ENCODE assay signal across 22 cellular contexts in the genomic region with DNA sequence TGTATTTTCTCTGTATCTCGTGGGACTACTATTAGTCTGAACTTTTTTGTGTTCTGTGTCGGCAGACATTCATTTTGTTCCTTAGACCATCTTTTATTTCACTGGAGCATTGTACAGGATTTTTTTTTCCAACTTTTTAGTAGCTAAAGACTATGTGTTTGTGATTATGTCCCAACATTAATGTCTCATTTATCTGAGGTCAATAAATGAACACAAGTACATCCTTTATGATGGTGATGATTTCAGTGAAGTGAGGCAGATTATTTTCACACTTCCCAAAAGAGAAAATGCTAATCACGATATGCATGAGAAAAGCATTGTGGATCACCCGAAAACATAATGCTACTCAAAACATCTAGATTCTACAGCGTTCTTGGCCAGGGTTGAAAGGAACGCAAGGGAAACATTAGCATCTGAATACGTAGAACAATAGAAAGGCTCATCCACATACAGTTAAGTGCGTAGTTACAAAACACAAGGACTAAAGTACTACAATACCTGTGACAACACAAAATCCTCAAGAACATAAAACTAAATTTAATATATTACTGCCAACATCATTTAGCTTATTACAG.
A peak's percentile ranks its signal among the peaks of the same experiment; 100 is the strongest.
DNase-seq lines count a peak whose midpoint lies in the region; ATAC-seq and TF ChIP-seq lines count a peak whose summit lies in the region.
"Had no signal": no experiment of that assay in that cellular context is flagged by ENCODE, and none has a peak within 500 bp of the region (broad histone marks: within the 10 kb centered on the region; RNA-seq: fewer than 3 reads in every experiment).

No MANE protein-coding gene starts in this region.

- DNase-seq in ELF-1 (ENCODE audit: low read depth, low spot score) (peak; percentile 10), HAP-1 (ENCODE audit: low spot score in 2 of 2) (peak; percentile 61 to 97), WTC11 (ENCODE audit: low spot score) (no peak), iPS-NIHi11 (ENCODE audit: low spot score) (peak; percentile 14), lower lobe of right lung (no peak), GOT3 (lab: John Stamatoyannopoulos, UW) (no peak)
- no peak for DNase-seq in activated CD4-positive, alpha-beta T cell treated with anti-CD3 and anti-CD28 coated beads, Interleukin-2, amount 50 U/mL, for 48 hours
- DNase-seq: Calu3; DMS79 treated with DMSO at 0.1 percent for 48 hours; HFFc6; IMR-90; MM.1S; NCI-H2029 treated with DMSO at 0.1 percent for 48 hours; NCI-H2171; NCI-H226; NCI-H524; NCI-H774; NK-92 treated with Interleukin-12 subunit alpha and Interleukin-12 subunit beta, amount 100 ng/mL, for 24 hours; Right ventricle myocardium superior; RPMI8226; T-cell had no signal

- in situ Hi-C loops in HAP-1 (cut with MboI; ENCODE audit: low sequenced_read_pairs) = no loop called here

- no peak overlapping the region for H3K27ac ChIP-seq in lower lobe of right lung
- H3K27ac ChIP-seq: KMS-11 had no signal

- H3K4me3 ChIP-seq in HAP-1 (no peak overlapping the region), lower lobe of right lung (no peak overlapping the region)

- intact Hi-C loops in lower lobe of right lung (cut with DNase I) = no loop called here

- H3K9me3 ChIP-seq in HAP-1 = no peaks in the 10 kb centered on the region
- H3K9me3 ChIP-seq in lower lobe of right lung = no peaks in the 10 kb centered on the region

- H3K4me1 ChIP-seq in HAP-1 (peaks cover 17% of the 10 kb centered on the region), lower lobe of right lung (no peaks in the 10 kb centered on the region)

- CTCF ChIA-PET in WTC11 (lab: Charles Lee) = no interaction called here

- H3K27me3 ChIP-seq in HAP-1 (ENCODE audit: low read depth) (no peaks in the 10 kb centered on the region), lower lobe of right lung (ENCODE audit: low read depth) (no peaks in the 10 kb centered on the region)

- peaks cover under 1% of the 10 kb centered on the region; the same call in 1 of the 2 replicates for H3K9me3 Mint-ChIP-seq in WTC11

- TF ChIP-seq CTCF in WTC11 (IDR thresholded peaks at IDR 0.05) (no peak), lower lobe of right lung (IDR thresholded peaks at IDR 0.05) (no peak)

- H3K27ac Mint-ChIP-seq in WTC11 = peak overlapping the region; percentile 66
- H3K27ac Mint-ChIP-seq: HFFc6, T-cell had no signal

- H3K4me1 Mint-ChIP-seq in WTC11 = peaks cover 35% of the 10 kb centered on the region
- H3K4me1 Mint-ChIP-seq: T-cell had no signal

- H3K36me3 ChIP-seq in HAP-1 (replicated peaks) = no peaks in the 10 kb centered on the region
- H3K36me3 ChIP-seq in lower lobe of right lung = no peaks in the 10 kb centered on the region

- no peaks in the 10 kb centered on the region for H3K27me3 Mint-ChIP-seq in WTC11 (ENCODE audit: low read depth)
- H3K27me3 Mint-ChIP-seq: T-cell had no signal

- 0 out of 2 replicates have a peak, but pooled peaks cover 2% of the 10 kb centered on the region for H3K36me3 Mint-ChIP-seq in WTC11
- H3K36me3 Mint-ChIP-seq: T-cell had no signal

- POLR2A ChIA-PET in WTC11 (lab: Charles Lee) = no interaction called here

- H3K4me3 Mint-ChIP-seq in WTC11 = peak overlapping the region; percentile 3; the same call in 1 of the 2 replicates
- H3K4me3 Mint-ChIP-seq: HFFc6, T-cell had no signal

- ATAC-seq in WTC11 (peak; percentile 76), lower lobe of right lung (no peak)
- ATAC-seq: T-cell had no signal

TF ChIP-seq in WTC11, 78 proteins besides CTCF, POLR2A, EP300 and RAD21 (continues in another document):
- no peak for TF ChIP-seq SP1 (CRISPR knock-in tag; conservative IDR thresholded peaks at IDR 0.05)
- no peak for TF ChIP-seq SMAD4 (CRISPR knock-in tag; IDR thresholded peaks at IDR 0.05)
- TF ChIP-seq, protein P1, sequence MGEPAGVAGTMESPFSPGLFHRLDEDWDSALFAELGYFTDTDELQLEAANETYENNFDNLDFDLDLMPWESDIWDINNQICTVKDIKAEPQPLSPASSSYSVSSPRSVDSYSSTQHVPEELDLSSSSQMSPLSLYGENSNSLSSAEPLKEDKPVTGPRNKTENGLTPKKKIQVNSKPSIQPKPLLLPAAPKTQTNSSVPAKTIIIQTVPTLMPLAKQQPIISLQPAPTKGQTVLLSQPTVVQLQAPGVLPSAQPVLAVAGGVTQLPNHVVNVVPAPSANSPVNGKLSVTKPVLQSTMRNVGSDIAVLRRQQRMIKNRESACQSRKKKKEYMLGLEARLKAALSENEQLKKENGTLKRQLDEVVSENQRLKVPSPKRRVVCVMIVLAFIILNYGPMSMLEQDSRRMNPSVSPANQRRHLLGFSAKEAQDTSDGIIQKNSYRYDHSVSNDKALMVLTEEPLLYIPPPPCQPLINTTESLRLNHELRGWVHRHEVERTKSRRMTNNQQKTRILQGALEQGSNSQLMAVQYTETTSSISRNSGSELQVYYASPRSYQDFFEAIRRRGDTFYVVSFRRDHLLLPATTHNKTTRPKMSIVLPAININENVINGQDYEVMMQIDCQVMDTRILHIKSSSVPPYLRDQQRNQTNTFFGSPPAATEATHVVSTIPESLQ (CRISPR knock-in tag; IDR thresholded peaks at IDR 0.05) = no peak
- TF ChIP-seq, protein P2, sequence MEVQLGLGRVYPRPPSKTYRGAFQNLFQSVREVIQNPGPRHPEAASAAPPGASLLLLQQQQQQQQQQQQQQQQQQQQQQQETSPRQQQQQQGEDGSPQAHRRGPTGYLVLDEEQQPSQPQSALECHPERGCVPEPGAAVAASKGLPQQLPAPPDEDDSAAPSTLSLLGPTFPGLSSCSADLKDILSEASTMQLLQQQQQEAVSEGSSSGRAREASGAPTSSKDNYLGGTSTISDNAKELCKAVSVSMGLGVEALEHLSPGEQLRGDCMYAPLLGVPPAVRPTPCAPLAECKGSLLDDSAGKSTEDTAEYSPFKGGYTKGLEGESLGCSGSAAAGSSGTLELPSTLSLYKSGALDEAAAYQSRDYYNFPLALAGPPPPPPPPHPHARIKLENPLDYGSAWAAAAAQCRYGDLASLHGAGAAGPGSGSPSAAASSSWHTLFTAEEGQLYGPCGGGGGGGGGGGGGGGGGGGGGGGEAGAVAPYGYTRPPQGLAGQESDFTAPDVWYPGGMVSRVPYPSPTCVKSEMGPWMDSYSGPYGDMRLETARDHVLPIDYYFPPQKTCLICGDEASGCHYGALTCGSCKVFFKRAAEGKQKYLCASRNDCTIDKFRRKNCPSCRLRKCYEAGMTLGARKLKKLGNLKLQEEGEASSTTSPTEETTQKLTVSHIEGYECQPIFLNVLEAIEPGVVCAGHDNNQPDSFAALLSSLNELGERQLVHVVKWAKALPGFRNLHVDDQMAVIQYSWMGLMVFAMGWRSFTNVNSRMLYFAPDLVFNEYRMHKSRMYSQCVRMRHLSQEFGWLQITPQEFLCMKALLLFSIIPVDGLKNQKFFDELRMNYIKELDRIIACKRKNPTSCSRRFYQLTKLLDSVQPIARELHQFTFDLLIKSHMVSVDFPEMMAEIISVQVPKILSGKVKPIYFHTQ (CRISPR knock-in tag; IDR thresholded peaks at IDR 0.05) = no peak
- TF ChIP-seq, protein P3, sequence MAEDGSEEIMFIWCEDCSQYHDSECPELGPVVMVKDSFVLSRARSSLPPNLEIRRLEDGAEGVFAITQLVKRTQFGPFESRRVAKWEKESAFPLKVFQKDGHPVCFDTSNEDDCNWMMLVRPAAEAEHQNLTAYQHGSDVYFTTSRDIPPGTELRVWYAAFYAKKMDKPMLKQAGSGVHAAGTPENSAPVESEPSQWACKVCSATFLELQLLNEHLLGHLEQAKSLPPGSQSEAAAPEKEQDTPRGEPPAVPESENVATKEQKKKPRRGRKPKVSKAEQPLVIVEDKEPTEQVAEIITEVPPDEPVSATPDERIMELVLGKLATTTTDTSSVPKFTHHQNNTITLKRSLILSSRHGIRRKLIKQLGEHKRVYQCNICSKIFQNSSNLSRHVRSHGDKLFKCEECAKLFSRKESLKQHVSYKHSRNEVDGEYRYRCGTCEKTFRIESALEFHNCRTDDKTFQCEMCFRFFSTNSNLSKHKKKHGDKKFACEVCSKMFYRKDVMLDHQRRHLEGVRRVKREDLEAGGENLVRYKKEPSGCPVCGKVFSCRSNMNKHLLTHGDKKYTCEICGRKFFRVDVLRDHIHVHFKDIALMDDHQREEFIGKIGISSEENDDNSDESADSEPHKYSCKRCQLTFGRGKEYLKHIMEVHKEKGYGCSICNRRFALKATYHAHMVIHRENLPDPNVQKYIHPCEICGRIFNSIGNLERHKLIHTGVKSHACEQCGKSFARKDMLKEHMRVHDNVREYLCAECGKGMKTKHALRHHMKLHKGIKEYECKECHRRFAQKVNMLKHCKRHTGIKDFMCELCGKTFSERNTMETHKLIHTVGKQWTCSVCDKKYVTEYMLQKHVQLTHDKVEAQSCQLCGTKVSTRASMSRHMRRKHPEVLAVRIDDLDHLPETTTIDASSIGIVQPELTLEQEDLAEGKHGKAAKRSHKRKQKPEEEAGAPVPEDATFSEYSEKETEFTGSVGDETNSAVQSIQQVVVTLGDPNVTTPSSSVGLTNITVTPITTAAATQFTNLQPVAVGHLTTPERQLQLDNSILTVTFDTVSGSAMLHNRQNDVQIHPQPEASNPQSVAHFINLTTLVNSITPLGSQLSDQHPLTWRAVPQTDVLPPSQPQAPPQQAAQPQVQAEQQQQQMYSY (CRISPR knock-in tag; IDR thresholded peaks at IDR 0.05) = no peak
- TF ChIP-seq KAT7 (CRISPR knock-in tag; IDR thresholded peaks at IDR 0.05; ENCODE audit: borderline replicate concordance) = no peak
- TF ChIP-seq, protein P4, sequence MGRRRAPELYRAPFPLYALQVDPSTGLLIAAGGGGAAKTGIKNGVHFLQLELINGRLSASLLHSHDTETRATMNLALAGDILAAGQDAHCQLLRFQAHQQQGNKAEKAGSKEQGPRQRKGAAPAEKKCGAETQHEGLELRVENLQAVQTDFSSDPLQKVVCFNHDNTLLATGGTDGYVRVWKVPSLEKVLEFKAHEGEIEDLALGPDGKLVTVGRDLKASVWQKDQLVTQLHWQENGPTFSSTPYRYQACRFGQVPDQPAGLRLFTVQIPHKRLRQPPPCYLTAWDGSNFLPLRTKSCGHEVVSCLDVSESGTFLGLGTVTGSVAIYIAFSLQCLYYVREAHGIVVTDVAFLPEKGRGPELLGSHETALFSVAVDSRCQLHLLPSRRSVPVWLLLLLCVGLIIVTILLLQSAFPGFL (CRISPR knock-in tag; IDR thresholded peaks at IDR 0.05; ENCODE audit: borderline replicate concordance) = no peak

Comparison
In these comparisons a context has a peak if more than half of its experiments do, and no peak if none do; other contexts are left out.
1. DNase-seq: peak in ELF-1 (single experiment), HAP-1 (2 of 2) and iPS-NIHi11 (single experiment); none in WTC11 (single experiment), activated CD4-positive, alpha-beta T cell treated with anti-CD3 and anti-CD28 coated beads, Interleukin-2, amount 50 U/mL, for 48 hours (0 of 2), lower lobe of right lung (single experiment) and GOT3 (single experiment).